1 cellular context compared by ENCODE assay signal in the genomic region with DNA sequence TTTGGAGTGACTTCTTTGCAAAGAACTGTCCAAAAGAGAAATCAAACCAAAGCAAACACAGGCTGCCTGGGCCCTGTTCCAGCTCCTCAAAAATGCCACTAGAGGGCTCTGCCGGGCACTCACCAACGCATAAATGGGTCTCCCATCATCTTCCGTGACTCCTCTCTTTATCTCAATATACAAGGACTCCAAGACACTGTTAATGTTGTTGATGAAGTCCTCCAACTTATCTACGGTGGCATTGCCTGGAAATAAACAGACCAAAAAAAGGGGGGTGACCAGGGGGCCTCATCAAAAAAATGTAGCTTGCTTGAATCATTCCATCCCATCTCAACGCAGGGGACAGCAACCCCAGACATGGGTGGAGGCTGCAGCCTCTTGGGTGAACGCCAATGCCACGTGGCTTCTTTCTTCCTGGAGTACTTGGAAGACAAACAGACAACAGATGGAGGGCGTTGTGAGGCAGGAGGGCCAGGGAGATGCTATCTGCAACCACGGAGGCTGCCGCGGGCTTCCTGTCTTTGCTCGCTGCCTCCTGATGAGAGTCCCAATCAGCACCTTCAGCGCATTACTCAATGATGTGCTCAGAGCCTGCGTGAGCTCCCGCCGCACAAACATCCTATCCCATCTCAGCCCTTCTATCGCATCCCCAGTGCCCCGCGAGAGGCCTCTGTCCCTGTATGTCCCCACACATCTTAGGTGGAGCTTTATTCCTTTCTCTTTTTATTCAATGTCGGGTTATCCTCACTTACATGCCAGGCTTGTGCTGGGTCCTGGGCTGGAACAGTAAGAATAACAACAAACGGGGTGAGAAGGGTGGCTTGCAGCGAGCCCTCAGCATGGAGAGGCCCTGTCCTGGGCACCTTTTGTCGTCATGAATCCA.
TF ChIP-seq lines count a peak whose summit lies in the region.

No MANE protein-coding gene starts in this region.

TF ChIP-seq in HepG2, 621 proteins besides CTCF, POLR2A, EP300 and RAD21 (continued from another document):
- TF ChIP-seq, protein P1, sequence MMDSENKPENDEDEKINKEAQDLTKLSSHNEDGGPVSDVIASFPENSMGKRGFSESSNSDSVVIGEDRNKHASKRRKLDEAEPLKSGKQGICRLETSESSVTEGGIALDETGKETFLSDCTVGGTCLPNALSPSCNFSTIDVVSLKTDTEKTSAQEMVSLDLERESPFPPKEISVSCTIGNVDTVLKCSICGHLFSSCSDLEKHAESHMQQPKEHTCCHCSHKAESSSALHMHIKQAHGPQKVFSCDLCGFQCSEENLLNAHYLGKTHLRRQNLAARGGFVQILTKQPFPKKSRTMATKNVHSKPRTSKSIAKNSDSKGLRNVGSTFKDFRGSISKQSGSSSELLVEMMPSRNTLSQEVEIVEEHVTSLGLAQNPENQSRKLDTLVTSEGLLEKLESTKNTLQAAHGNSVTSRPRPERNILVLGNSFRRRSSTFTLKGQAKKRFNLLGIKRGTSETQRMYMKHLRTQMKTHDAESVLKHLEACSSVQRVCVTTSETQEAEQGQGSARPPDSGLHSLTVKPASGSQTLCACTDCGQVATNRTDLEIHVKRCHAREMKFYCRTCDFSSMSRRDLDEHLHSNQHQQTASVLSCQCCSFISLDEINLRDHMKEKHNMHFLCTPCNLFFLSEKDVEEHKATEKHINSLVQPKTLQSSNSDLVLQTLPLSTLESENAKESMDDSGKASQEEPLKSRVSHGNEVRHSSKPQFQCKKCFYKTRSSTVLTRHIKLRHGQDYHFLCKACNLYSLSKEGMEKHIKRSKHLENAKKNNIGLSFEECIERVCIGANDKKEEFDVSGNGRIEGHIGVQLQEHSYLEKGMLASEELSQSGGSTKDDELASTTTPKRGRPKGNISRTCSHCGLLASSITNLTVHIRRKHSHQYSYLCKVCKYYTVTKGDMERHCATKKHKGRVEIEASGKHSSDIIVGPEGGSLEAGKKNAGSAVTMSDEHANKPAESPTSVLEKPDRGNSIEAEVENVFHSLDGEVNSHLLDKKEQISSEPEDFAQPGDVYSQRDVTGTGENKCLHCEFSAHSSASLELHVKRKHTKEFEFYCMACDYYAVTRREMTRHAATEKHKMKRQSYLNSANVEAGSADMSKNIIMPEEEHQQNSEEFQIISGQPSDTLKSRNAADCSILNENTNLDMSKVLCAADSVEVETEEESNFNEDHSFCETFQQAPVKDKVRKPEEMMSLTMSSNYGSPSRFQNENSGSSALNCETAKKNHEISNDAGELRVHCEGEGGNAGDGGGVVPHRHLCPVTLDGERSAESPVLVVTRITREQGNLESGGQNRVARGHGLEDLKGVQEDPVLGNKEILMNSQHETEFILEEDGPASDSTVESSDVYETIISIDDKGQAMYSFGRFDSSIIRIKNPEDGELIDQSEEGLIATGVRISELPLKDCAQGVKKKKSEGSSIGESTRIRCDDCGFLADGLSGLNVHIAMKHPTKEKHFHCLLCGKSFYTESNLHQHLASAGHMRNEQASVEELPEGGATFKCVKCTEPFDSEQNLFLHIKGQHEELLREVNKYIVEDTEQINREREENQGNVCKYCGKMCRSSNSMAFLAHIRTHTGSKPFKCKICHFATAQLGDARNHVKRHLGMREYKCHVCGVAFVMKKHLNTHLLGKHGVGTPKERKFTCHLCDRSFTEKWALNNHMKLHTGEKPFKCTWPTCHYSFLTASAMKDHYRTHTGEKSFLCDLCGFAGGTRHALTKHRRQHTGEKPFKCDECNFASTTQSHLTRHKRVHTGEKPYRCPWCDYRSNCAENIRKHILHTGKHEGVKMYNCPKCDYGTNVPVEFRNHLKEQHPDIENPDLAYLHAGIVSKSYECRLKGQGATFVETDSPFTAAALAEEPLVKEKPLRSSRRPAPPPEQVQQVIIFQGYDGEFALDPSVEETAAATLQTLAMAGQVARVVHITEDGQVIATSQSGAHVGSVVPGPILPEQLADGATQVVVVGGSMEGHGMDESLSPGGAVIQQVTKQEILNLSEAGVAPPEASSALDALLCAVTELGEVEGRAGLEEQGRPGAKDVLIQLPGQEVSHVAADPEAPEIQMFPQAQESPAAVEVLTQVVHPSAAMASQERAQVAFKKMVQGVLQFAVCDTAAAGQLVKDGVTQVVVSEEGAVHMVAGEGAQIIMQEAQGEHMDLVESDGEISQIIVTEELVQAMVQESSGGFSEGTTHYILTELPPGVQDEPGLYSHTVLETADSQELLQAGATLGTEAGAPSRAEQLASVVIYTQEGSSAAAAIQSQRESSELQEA (CRISPR knock-in tag; IDR thresholded peaks at IDR 0.05; ENCODE audit: not compliant biosample characterization): no peak
- TF ChIP-seq ZNF10 (CRISPR knock-in tag; IDR thresholded peaks at IDR 0.05; ENCODE audit: borderline replicate concordance, low read depth): no peak
- no peak for TF ChIP-seq TP53 (CRISPR knock-in tag; conservative IDR thresholded peaks at IDR 0.05)
- TF ChIP-seq KDM2A (CRISPR knock-in tag; IDR thresholded peaks at IDR 0.05; ENCODE audit: borderline replicate concordance, low read depth): peak; percentile 56; the same call in 1 of the 2 replicates
